Comparison of ENCODE assay signal across 16 cellular contexts in the genomic region with DNA sequence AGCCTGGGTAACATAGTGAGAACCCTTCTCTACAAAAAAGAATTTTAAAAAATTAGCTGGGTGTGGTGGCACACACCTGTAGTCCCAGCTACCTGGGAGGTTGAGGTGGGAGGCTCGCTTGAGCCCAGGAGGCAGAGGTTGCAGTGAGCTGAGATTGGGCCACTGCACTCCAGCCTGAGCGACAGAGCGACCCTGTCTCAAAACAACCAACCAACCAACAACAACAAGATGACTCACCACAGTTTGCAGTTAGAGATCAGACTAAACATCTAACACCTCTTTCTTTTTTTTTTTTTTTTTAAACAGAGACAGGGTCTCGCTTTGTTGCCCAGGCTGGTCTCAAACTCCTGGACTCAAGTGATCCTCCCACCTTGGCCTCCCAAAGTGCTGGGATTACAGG. TPM values are rescaled to one million over a fixed set of nuclear protein-coding genes. Genes with fewer than 3 reads are reported as not detected.
"Had no signal": no experiment of that assay in that cellular context is flagged by ENCODE, and none has a peak within 500 bp of the region (broad histone marks: within the 10 kb centered on the region; RNA-seq: fewer than 3 reads in every experiment).

No MANE protein-coding gene starts in this region.

RNA-seq across cellular contexts. Expression of a gene that starts 20.4 kb away (rescaled TPM):
- total RNA-seq: activated CD4-positive, alpha-beta memory T cell treated with anti-CD3 and anti-CD28 coated beads for 36 hours; activated CD4-positive, alpha-beta T cell treated with anti-CD3 and anti-CD28 coated beads for 36 hours; activated CD8-positive, alpha-beta memory T cell treated with anti-CD3 and anti-CD28 coated beads for 36 hours; activated CD8-positive, alpha-beta T cell treated with anti-CD3 and anti-CD28 coated beads for 36 hours; activated naive CD8-positive, alpha-beta T cell treated with anti-CD3 and anti-CD28 coated beads for 36 hours; activated T-cell treated with anti-CD3 and anti-CD28 coated beads, Interleukin-2, amount 50 U/mL, for 4 hours; activated T-cell treated with anti-CD3 and anti-CD28 coated beads, Interleukin-2, amount 50 U/mL, for 72 hours; activated T-helper 1 cell treated with anti-CD3 and anti-CD28 coated beads, Interleukin-12 subunit alpha, Interleukin-12 subunit beta, Interleukin-2, Interleukin-4 antibody, amounts not matched to agents 30 ng/mL and 10 ng/mL and 1 ng/mL, durations not matched to agents 14 hours and 24 hours and 36 hours; activated T-helper 2 cell treated with anti-CD3 and anti-CD28 coated beads, Interferon-gamma antibody, Interleukin-2, Interleukin-4, amounts not matched to agents 10 μg/mL and 5 μg/mL and 100 μg/mL, durations not matched to agents 14 hours and 24 hours and 36 hours; body of pancreas; cardiac septum; cerebellum; T-helper 1 cell treated with Interleukin-12 subunit alpha and Interleukin-12 subunit beta and Interleukin-4 antibody, amounts not matched to agents 30 ng/mL and 1 ng/mL, for 36 hours; T-helper 17 cell; T-helper 2 cell treated with Interferon-gamma antibody and Interleukin-4, amounts not matched to agents 100 ng/mL and 5 ng/mL, for 36 hours; WTC11 had no signal
